In the genomic region with DNA sequence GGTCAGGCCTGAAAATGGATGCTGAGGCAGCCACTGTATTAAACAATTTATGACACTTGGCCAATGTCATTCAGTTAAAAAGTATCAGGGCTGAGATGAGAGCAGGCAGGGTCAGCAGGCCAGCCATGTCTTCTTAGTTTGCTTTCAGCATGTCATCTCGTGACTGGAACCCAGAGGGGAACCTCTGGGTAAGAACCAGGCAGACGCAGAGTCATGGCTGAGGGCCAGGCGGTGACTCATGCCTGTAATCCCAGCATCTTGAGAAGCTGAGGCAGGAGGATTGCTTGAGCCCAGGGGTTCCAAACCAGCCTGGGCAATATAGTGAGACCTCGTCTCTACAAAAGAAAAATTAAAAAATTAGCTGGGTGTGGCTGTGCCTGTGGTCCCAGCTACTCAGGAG, we compare ENCODE assay signal across 10 cellular contexts. TPM values are rescaled to one million over a fixed set of nuclear protein-coding genes. Genes with fewer than 3 reads are reported as not detected.
DNase-seq lines count a peak whose midpoint lies in the region; ATAC-seq and TF ChIP-seq lines count a peak whose summit lies in the region.
"Had no signal": no experiment of that assay in that cellular context is flagged by ENCODE, and none has a peak within 500 bp of the region (broad histone marks: within the 10 kb centered on the region; RNA-seq: fewer than 3 reads in every experiment).

No MANE protein-coding gene starts in this region.

- H4K20me1 ChIP-seq in OCI-LY7 (ENCODE audit: insufficient read depth, low read length) = no peaks in the 10 kb centered on the region

- H3K36me3 ChIP-seq in heart left ventricle = no peaks in the 10 kb centered on the region
- H3K36me3 ChIP-seq in stomach = no peaks in the 10 kb centered on the region
- H3K36me3 ChIP-seq in OCI-LY7 (ENCODE audit: insufficient read depth, low read length) = no peaks in the 10 kb centered on the region

- H3K9me3 Mint-ChIP-seq in HFFc6 (no peaks in the 10 kb centered on the region), type B pancreatic cell (no peaks in the 10 kb centered on the region)
- H3K9me3 Mint-ChIP-seq: stimulated activated naive CD8-positive, alpha-beta T cell treated with anti-CD3 and anti-CD28 coated beads, Interleukin-15, Interleukin-2, amounts not matched to agents 100 ng/mL and 50 ng/mL, for 24 hours had no signal

- POLR2A ChIA-PET in OCI-LY7 (lab: Charles Lee) = no interaction called here

- no peak overlapping the region for H3K4me3 Mint-ChIP-seq in HFFc6
- H3K4me3 Mint-ChIP-seq in type B pancreatic cell = no peak overlapping the region
- H3K4me3 Mint-ChIP-seq: stimulated activated naive CD8-positive, alpha-beta T cell treated with anti-CD3 and anti-CD28 coated beads, Interleukin-15, Interleukin-2, amounts not matched to agents 100 ng/mL and 50 ng/mL, for 24 hours had no signal

- no peaks in the 10 kb centered on the region for H3K79me2 ChIP-seq in OCI-LY7 (ENCODE audit: insufficient read depth, low read depth, low read length)

- 50 to 62% (median 55%) methylated on average over 4 of the region's 4 CpGs for WGBS in heart left ventricle, 4 donors
- 42 to 58% (median 51%) methylated on average over 4 of the region's 4 CpGs for WGBS in stomach, 5 donors

- H3K9me2 ChIP-seq in OCI-LY7 (ENCODE audit: insufficient read depth, low read length) = no peaks in the 10 kb centered on the region

- H3K4me1 ChIP-seq in heart left ventricle (peaks cover 0 to 18% (median 0%) of the 10 kb centered on the region in 12 donors), stomach (peaks cover 0 to 9% (median 2%) of the 10 kb centered on the region in 4 donors), OCI-LY7 (ENCODE audit: insufficient read depth, low read length, poor library complexity, severe bottlenecking) (peaks cover 35% of the 10 kb centered on the region)

- TF ChIP-seq EP300 in stomach (IDR thresholded peaks at IDR 0.05) = no peak

- no peak overlapping the region for H3K4me3 ChIP-seq in heart left ventricle
- H3K4me3 ChIP-seq in stomach = no peak overlapping the region
- H3K4me3 ChIP-seq in OCI-LY7 (ENCODE audit: low read depth, low read length, poor library complexity, severe bottlenecking) = no peak overlapping the region

- H3K27ac Mint-ChIP-seq in HFFc6 (no peak overlapping the region), type B pancreatic cell (no peak overlapping the region)
- H3K27ac Mint-ChIP-seq: stimulated activated naive CD8-positive, alpha-beta T cell treated with anti-CD3 and anti-CD28 coated beads, Interleukin-15, Interleukin-2, amounts not matched to agents 100 ng/mL and 50 ng/mL, for 24 hours had no signal

- H3K4me1 Mint-ChIP-seq in HFFc6 (ENCODE audit: low read depth) (peaks cover 42% of the 10 kb centered on the region), type B pancreatic cell (ENCODE audit: unreplicated experiment) (peaks cover 5% of the 10 kb centered on the region)

- H3K36me3 Mint-ChIP-seq in HFFc6 (ENCODE audit: low read depth) (peaks cover 3% of the 10 kb centered on the region), type B pancreatic cell (no peaks in the 10 kb centered on the region)

- DNase-seq in HFFc6 (peak; percentile 89), SKM-1 (lab: John Stamatoyannopoulos, UW; ENCODE audit: unreplicated experiment) (peak; percentile 15), heart left ventricle (peak; percentile 52 to 87 (median 81)), stomach (peak; percentile 65), type B pancreatic cell (ENCODE audit: extremely low spot score, unreplicated experiment) (no peak), OCI-LY7 (ENCODE audit: low spot score) (no peak), NCI-H748 (lab: John Stamatoyannopoulos, UW; ENCODE audit: unreplicated experiment) (no peak)
- DNase-seq: NCI-H446 treated with DMSO at 0.1 percent for 48 hours had no signal

- ATAC-seq in heart left ventricle = no peak
- no peak for ATAC-seq in HG03520 (IDR thresholded peaks at IDR 0.05; ENCODE audit: unreplicated experiment)

- CTCF ChIA-PET in OCI-LY7 (lab: Charles Lee; ENCODE audit: unreplicated experiment) = no interaction called here

- intact Hi-C loops in heart left ventricle (cut with DNase I) = no loop called here
- intact Hi-C loops in stomach (cut with DNase I; ENCODE audit: low total_unique reads) = no loop called here
- intact Hi-C loops in OCI-LY7 (cut with micrococcal nuclease; ENCODE audit: unreplicated experiment) = no loop called here

- TF ChIP-seq POLR2A in heart left ventricle (IDR thresholded peaks at IDR 0.05) = no peak
- TF ChIP-seq POLR2A in stomach (IDR thresholded peaks at IDR 0.05) = no peak

- H3K27me3 ChIP-seq in heart left ventricle (no peaks in the 10 kb centered on the region), stomach (no peaks in the 10 kb centered on the region)

- no peaks in the 10 kb centered on the region for H3K9me3 ChIP-seq in heart left ventricle
- H3K9me3 ChIP-seq in stomach = no peaks in the 10 kb centered on the region
- no peaks in the 10 kb centered on the region for H3K9me3 ChIP-seq in OCI-LY7 (ENCODE audit: low read length)

- no peak overlapping the region for H2AFZ ChIP-seq in OCI-LY7 (ENCODE audit: low read length)

- H3K27ac ChIP-seq in heart left ventricle (no peak overlapping the region), stomach (peak overlapping the region in 1 of 5 donors; percentile 20), OCI-LY7 (ENCODE audit: low read depth, low read length, poor library complexity, severe bottlenecking) (no peak overlapping the region)

- no TSS peak for BruUV-seq in OCI-LY7 (replicated peaks; lab: Mats Ljungman, UMichigan)

- H3K27me3 Mint-ChIP-seq in HFFc6 (ENCODE audit: insufficient read depth) (no peaks in the 10 kb centered on the region; the same call in 1 of the 2 replicates), type B pancreatic cell (peaks cover 2% of the 10 kb centered on the region)
- H3K27me3 Mint-ChIP-seq: stimulated activated naive CD8-positive, alpha-beta T cell treated with anti-CD3 and anti-CD28 coated beads, Interleukin-15, Interleukin-2, amounts not matched to agents 100 ng/mL and 50 ng/mL, for 24 hours had no signal

- TF ChIP-seq CTCF in HFFc6 (IDR thresholded peaks at IDR 0.05) (no peak), heart left ventricle (IDR thresholded peaks at IDR 0.05) (no peak), stomach (IDR thresholded peaks at IDR 0.05) (no peak), type B pancreatic cell (conservative IDR thresholded peaks at IDR 0.05) (no peak), OCI-LY7 (conservative IDR thresholded peaks at IDR 0.05; ENCODE audit: low read length) (no peak)

- H3K4me2 ChIP-seq in OCI-LY7 (ENCODE audit: low read length) = no peak overlapping the region

RNA-seq across cellular contexts. Expression of a gene that starts 11.8 kb away (rescaled TPM):
- under 1 TPM in 2 of 6 experiments, not detected in 4; 0.25 to 0.30 TPM for total RNA-seq in HFFc6 (2021; fragmentation: NEBNext Ultra II Directional; extraction: Animal tissue kit (Norgen Biotek cat#: 25700))
- total RNA-seq in heart left ventricle (under 1 TPM in 1 of 9 donors, not detected in 8; 0.20 TPM), stomach (1 to 10 TPM in 1 of 5 donors, under 1 TPM in 1, not detected in 3; 0.92 to 3.2 TPM), type B pancreatic cell (ENCODE audit: low replicate concordance) (0.81 TPM in 1 of 2 replicates, not detected in the other), OCI-LY7 (2022) (not detected in 2 replicates)
- polyA plus RNA-seq in heart left ventricle (not detected), stomach (1 to 10 TPM in 2 of 3 donors, under 1 TPM in 1; 0.75 to 3.4 (median 1.4) TPM)
- total RNA-seq in OCI-LY7 (2014; rRNA removed; shearing (Covaris generic)) = not detected in 2 replicates

Comparison
In these comparisons a context has a peak if more than half of its experiments do, and no peak if none do; other contexts are left out.
1. DNase-seq: peak in HFFc6 (single experiment), SKM-1 (single experiment), heart left ventricle (5 of 5) and stomach (single experiment); none in type B pancreatic cell (single experiment), OCI-LY7 (single experiment) and NCI-H748 (single experiment).